In the genomic region with DNA sequence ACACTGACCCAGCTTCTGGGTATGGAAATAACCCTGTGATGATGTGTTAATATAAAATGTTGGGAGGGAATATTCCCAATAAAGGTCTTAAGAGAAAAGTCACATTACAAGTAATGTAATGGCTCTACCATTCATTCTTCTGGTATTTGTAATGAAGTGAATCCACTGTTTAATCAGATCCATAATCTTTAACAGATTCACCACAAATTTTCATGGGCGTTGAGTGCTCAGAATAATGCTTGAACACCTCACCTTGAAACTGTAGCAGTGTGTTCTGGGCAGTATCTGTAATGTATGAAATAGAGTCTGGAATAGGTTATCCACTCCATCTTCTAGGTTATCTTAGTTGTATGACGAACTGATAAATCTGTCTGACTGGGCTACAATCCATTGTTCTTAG, we compare ENCODE assay signal across 31 cellular contexts. TPM values are rescaled to one million over a fixed set of nuclear protein-coding genes. Genes with fewer than 3 reads are reported as not detected.
"Had no signal": no experiment of that assay in that cellular context is flagged by ENCODE, and none has a peak within 500 bp of the region (broad histone marks: within the 10 kb centered on the region; RNA-seq: fewer than 3 reads in every experiment).

No MANE protein-coding gene starts in this region.

- FAIRE-seq: keratinocyte had no signal

- H3K27ac ChIP-seq: ascending aorta, cardiac muscle cell, colonic mucosa, gastrocnemius medialis, hepatocyte, suprapubic skin, tibial artery, WERI-Rb-1 had no signal

- H3K36me3 ChIP-seq: ascending aorta, cardiac muscle cell, colonic mucosa, gastrocnemius medialis, suprapubic skin, tibial artery, WERI-Rb-1 had no signal

- H3K4me3 ChIP-seq: ascending aorta, cardiac muscle cell, colonic mucosa, gastrocnemius medialis, hepatocyte, suprapubic skin, tibial artery had no signal

- H3K9me3 ChIP-seq: ascending aorta, colonic mucosa, gastrocnemius medialis, suprapubic skin, tibial artery had no signal

- H3K27me3 Mint-ChIP-seq: activated CD4-positive, alpha-beta memory T cell treated with anti-CD3 and anti-CD28 coated beads for 36 hours; activated T-cell treated with anti-CD3 and anti-CD28 coated beads, Interleukin-2, amount 50 U/mL, for 24 hours; activated T-helper 17 cell treated with anti-CD3 and anti-CD28 coated beads, Interleukin-2, amount 50 U/mL, for 72 hours; brain; T-helper 17 cell had no signal

- H3K4me3 Mint-ChIP-seq: activated CD4-positive, alpha-beta memory T cell treated with anti-CD3 and anti-CD28 coated beads for 36 hours; activated T-cell treated with anti-CD3 and anti-CD28 coated beads, Interleukin-2, amount 50 U/mL, for 24 hours; activated T-helper 17 cell treated with anti-CD3 and anti-CD28 coated beads, Interleukin-2, amount 50 U/mL, for 72 hours; brain; natural killer cell treated with Interleukin-12 subunit alpha and Interleukin-12 subunit beta and Interleukin-15 and Interleukin-18, amount 100 ng/mL, for 72 hours; T-helper 17 cell had no signal

- H3K27me3 ChIP-seq: ascending aorta, cardiac muscle cell, colonic mucosa, gastrocnemius medialis, hepatocyte, suprapubic skin, tibial artery had no signal

- H3K4me2 ChIP-seq: hepatocyte had no signal

- H3K79me2 ChIP-seq: hepatocyte had no signal

- H3K4me1 Mint-ChIP-seq: T-helper 17 cell had no signal

- H3K36me3 Mint-ChIP-seq: activated naive CD4-positive, alpha-beta T cell treated with anti-CD3 and anti-CD28 coated beads, Interleukin-2, amount 50 U/mL, for 72 hours; natural killer cell treated with Interleukin-12 subunit alpha and Interleukin-12 subunit beta and Interleukin-15 and Interleukin-18, amount 100 ng/mL, for 72 hours had no signal

- H3K27ac Mint-ChIP-seq: activated CD4-positive, alpha-beta memory T cell treated with anti-CD3 and anti-CD28 coated beads for 36 hours; activated T-cell treated with anti-CD3 and anti-CD28 coated beads, Interleukin-2, amount 50 U/mL, for 24 hours; activated T-helper 17 cell treated with anti-CD3 and anti-CD28 coated beads, Interleukin-2, amount 50 U/mL, for 72 hours; natural killer cell treated with Interleukin-12 subunit alpha and Interleukin-12 subunit beta and Interleukin-15 and Interleukin-18, amount 100 ng/mL, for 72 hours; T-helper 17 cell had no signal

- DNase-seq: activated CD4-positive, alpha-beta memory T cell treated with anti-CD3 and anti-CD28 coated beads for 36 hours; activated CD4-positive, alpha-beta T cell treated with anti-CD3 and anti-CD28 coated beads for 48 hours; activated CD8-positive, alpha-beta memory T cell treated with anti-CD3 and anti-CD28 coated beads, Interleukin-2, amount 50 U/mL, for 48 hours; activated gamma-delta T cell treated with Interleukin-2 at 50 U/mL for 16 hours; activated T-cell treated with anti-CD3 and anti-CD28 coated beads, Interleukin-2, amount 50 U/mL, for 24 hours; cerebellar nuclear complex; colonic mucosa; effector memory CD4-positive, alpha-beta T cell; erythroblast; gastrocnemius medialis; glutamatergic neuron; left colon; right cardiac atrium; stimulated activated CD4-positive, alpha-beta T cell treated with anti-CD3 and anti-CD28 coated beads, Interleukin-15, amount 100 ng/mL, for 24 hours; stimulated activated CD4-positive, alpha-beta T cell treated with anti-CD3 and anti-CD28 coated beads, Interleukin-2, amount 100 ng/mL, for 24 hours; T-helper 17 cell; T1000; tibial artery; WERI-Rb-1 had no signal

- ATAC-seq: activated CD4-positive, CD25-positive, alpha-beta regulatory T cell treated with anti-CD3 and anti-CD28 coated beads, Interleukin-2, amount 50 U/mL, for 24 hours; activated naive CD4-positive, alpha-beta T cell treated with anti-CD3 and anti-CD28 coated beads, Interleukin-2, amount 50 U/mL, for 72 hours; activated T-helper 17 cell treated with anti-CD3 and anti-CD28 coated beads, Interleukin-2, amount 50 U/mL, for 72 hours; gastrocnemius medialis; left colon; natural killer cell treated with Interleukin-12 subunit alpha and Interleukin-12 subunit beta and Interleukin-15 and Interleukin-18, amount 100 ng/mL, for 72 hours; right cardiac atrium; T-helper 17 cell had no signal

- H2AFZ ChIP-seq: hepatocyte had no signal

- H3K4me1 ChIP-seq: ascending aorta, colonic mucosa had no signal

- H3K9me3 Mint-ChIP-seq: activated CD4-positive, alpha-beta memory T cell treated with anti-CD3 and anti-CD28 coated beads for 36 hours; activated naive CD4-positive, alpha-beta T cell treated with anti-CD3 and anti-CD28 coated beads, Interleukin-2, amount 50 U/mL, for 72 hours; activated T-cell treated with anti-CD3 and anti-CD28 coated beads, Interleukin-2, amount 50 U/mL, for 24 hours; activated T-helper 17 cell treated with anti-CD3 and anti-CD28 coated beads, Interleukin-2, amount 50 U/mL, for 72 hours; brain; natural killer cell treated with Interleukin-12 subunit alpha and Interleukin-12 subunit beta and Interleukin-15 and Interleukin-18, amount 100 ng/mL, for 72 hours had no signal

RNA-seq across cellular contexts. Expression of a gene that starts 26.6 kb away (rescaled TPM):
- total RNA-seq: ascending aorta, cardiac muscle cell, colonic mucosa, dermis microvascular lymphatic vessel endothelial cell, hepatocyte, pulmonary artery endothelial cell, T-helper 17 cell had no signal
- polyA plus RNA-seq: cardiac muscle cell, hepatocyte, right cardiac atrium had no signal
